Comparison of ENCODE assay signal across 19 cellular contexts in genomic region chr22:22650398-22650797, GRCh38. TPM values are rescaled to one million over a fixed set of nuclear protein-coding genes. Genes with fewer than 3 reads are reported as not detected.
"Had no signal": no experiment of that assay in that cellular context is flagged by ENCODE, and none has a peak within 500 bp of the region (broad histone marks: within the 10 kb centered on the region; RNA-seq: fewer than 3 reads in every experiment).

No MANE protein-coding gene starts in this region.

RNA-seq across cellular contexts. Expression of gene GGTLC2, which starts 6.0 kb away (rescaled TPM):
- total RNA-seq: activated naive CD4-positive, alpha-beta T cell treated with anti-CD3 and anti-CD28 coated beads for 36 hours; activated naive CD4-positive, alpha-beta T cell treated with anti-CD3 and anti-CD28 coated beads, Interleukin-2, amount 50 U/mL, for 72 hours; activated naive CD8-positive, alpha-beta T cell treated with anti-CD3 and anti-CD28 coated beads for 36 hours; activated naive CD8-positive, alpha-beta T cell treated with anti-CD3 and anti-CD28 coated beads, Interleukin-2, amount 10 ng/mL, durations not matched to agents 7 days and 5 days; activated T-cell treated with anti-CD3 and anti-CD28 coated beads, Interleukin-2, amount 50 U/mL, for 4 hours; activated T-cell treated with anti-CD3 and anti-CD28 coated beads, Interleukin-2, amount 50 U/mL, for 72 hours; activated T-helper 1 cell treated with anti-CD3 and anti-CD28 coated beads, Interleukin-12 subunit alpha, Interleukin-12 subunit beta, Interleukin-2, Interleukin-4 antibody, amounts not matched to agents 30 ng/mL and 10 ng/mL and 1 ng/mL, durations not matched to agents 14 hours and 24 hours and 36 hours; activated T-helper 17 cell treated with anti-CD3 and anti-CD28 coated beads, Interleukin-2, amount 50 U/mL, for 72 hours; activated T-helper 2 cell treated with anti-CD3 and anti-CD28 coated beads, Interferon-gamma antibody, Interleukin-2, Interleukin-4, amounts not matched to agents 10 μg/mL and 5 μg/mL and 100 μg/mL, durations not matched to agents 14 hours and 24 hours and 36 hours; adrenal gland; aorta; ascending aorta; astrocyte; body of pancreas; breast epithelium; bronchial epithelial cell; cardiac muscle cell; cardiac septum had no signal
- polyA plus RNA-seq: adipose tissue, adrenal gland, aorta, cardiac muscle cell had no signal
